ENCODE assay signal across 8 cellular contexts in genomic region chr16:23452572-23453337, GRCh38. TPM values are rescaled to one million over a fixed set of nuclear protein-coding genes. Genes with fewer than 3 reads are reported as not detected.
DNase-seq lines count a peak whose midpoint lies in the region; ATAC-seq and TF ChIP-seq lines count a peak whose summit lies in the region.

Gene COG7, minus strand, starts transcription at chr16:23453189. Its CDS starts 195 bp downstream, at chr16:23452994.

- no peak for TF ChIP-seq CTCF in AG09319 (IDR thresholded peaks at IDR 0.05; ENCODE audit: low read depth, low read length)

- peak; percentile 85 for ATAC-seq in GM19025 (IDR thresholded peaks at IDR 0.05; ENCODE audit: low read depth, unreplicated experiment)
- peak; percentile 91 for ATAC-seq in HG03354 (IDR thresholded peaks at IDR 0.05; ENCODE audit: poor library complexity, severe bottlenecking, unreplicated experiment)
- ATAC-seq in left colon, result peak; percentile 84

- intact Hi-C loops in left colon (cut with DNase I, micrococcal nuclease), result no loop called here

- peak; percentile 61 for DNase-seq in AG09319 (ENCODE audit: extremely low read depth, low read depth)
- DNase-seq in NCI-H526 (lab: John Stamatoyannopoulos, UW), result peak; percentile 59 to 86
- DNase-seq in activated CD4-positive, alpha-beta T cell treated with anti-CD3 and anti-CD28 coated beads, Interleukin-2, amount 50 U/mL, for 1 hour, result peak; percentile 79
- DNase-seq in cortex of kidney (lab: John Stamatoyannopoulos, UW), result peak; percentile 62
- peak; percentile 83 to 92 for DNase-seq in left colon
- peak; percentile 69 to 80 (median 76) for DNase-seq in stimulated activated CD4-positive, alpha-beta T cell treated with anti-CD3 and anti-CD28 coated beads, Interleukin-1b, Interleukin-23, amount 100 ng/mL, for 24 hours (ENCODE audit: low read depth in 4 of 4, low spot score in 1 of 4)

RNA-seq across cellular contexts. Expression of gene COG7, which starts in this region (rescaled TPM):
- 10 to 100 TPM; 29.3 to 42.5 TPM for total RNA-seq in left colon

Comparison
In these comparisons a context has a peak if more than half of its experiments do, and no peak if none do; other contexts are left out.
1. Peak in every context shown above with its lines: DNase-seq and ATAC-seq.